Comparison of ENCODE assay signal across 9 cellular contexts in the genomic region with DNA sequence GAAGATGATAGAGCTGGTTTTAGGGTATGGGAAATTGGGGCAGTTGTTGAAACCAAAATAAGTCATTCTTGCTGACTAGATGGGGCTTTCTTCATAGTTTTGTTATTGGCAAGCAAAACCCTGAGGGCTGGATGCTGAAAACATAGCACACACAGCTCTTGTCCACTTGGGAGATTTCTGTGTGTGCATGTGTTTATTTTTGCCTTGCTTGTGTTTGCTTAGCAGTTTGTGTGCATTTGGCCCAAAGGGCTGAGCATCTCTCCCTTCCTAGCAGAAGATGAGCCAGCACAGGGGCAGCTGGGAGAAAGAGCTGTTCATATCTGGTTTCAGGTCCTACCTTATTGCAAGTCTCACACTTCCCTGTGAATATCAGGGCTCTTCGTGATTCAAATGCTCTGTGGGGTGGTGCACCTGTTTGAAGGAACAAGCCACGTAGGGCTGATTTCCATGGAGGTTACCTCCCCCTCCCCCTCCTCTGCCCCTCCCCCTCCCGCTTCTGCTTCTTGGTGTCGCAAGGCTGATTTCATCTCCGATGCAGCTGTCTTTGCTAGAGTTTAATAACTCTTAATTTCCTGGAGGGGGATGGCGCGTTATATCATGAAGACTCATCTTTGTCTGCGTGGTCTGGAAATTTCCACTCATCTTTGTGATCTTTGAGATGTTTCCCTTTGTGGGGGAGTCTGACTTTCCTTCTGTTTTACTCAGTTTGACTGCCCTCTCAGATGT.
DNase-seq lines count a peak whose midpoint lies in the region; ATAC-seq and TF ChIP-seq lines count a peak whose summit lies in the region.
"Had no signal": no experiment of that assay in that cellular context is flagged by ENCODE, and none has a peak within 500 bp of the region (broad histone marks: within the 10 kb centered on the region; RNA-seq: fewer than 3 reads in every experiment).

No MANE protein-coding gene starts in this region.

- TF ChIP-seq CTCF in osteocyte (IDR thresholded peaks at IDR 0.05), result no peak

- DNase-seq in CD8-positive, alpha-beta memory T cell, result no peak
- peak; percentile 26 for DNase-seq in stimulated activated CD4-positive, alpha-beta T cell treated with anti-CD3 and anti-CD28 coated beads, Interleukin-2, amount 100 ng/mL, for 4 hours (ENCODE audit: low read depth)
- DNase-seq in GM19240 (ENCODE audit: insufficient read length, low spot score), result no peak
- no peak for DNase-seq in effector memory CD8-positive, alpha-beta T cell
- no peak for DNase-seq in osteocyte (ENCODE audit: extremely low spot score, unreplicated experiment)
- DNase-seq: activated naive CD8-positive, alpha-beta T cell treated with anti-CD3 and anti-CD28 coated beads, Interleukin-2, amount 10 ng/mL, durations not matched to agents 7 days and 5 days had no signal

- CTCF ChIA-PET in CD8-positive, alpha-beta memory T cell (lab: Charles Lee), result no interaction called here

- ATAC-seq in GM19395 (IDR thresholded peaks at IDR 0.05; ENCODE audit: unreplicated experiment) (peak; percentile 79), HG03520 (IDR thresholded peaks at IDR 0.05; ENCODE audit: unreplicated experiment) (peak; percentile 66)
- no peak for ATAC-seq in effector memory CD8-positive, alpha-beta T cell (replicated peaks)

- no peak overlapping the region for H3K4me3 Mint-ChIP-seq in CD8-positive, alpha-beta memory T cell
- H3K4me3 Mint-ChIP-seq in effector memory CD8-positive, alpha-beta T cell, result no peak overlapping the region
- H3K4me3 Mint-ChIP-seq in osteocyte (ENCODE audit: unreplicated experiment), result no peak overlapping the region
- H3K4me3 Mint-ChIP-seq: activated naive CD8-positive, alpha-beta T cell treated with anti-CD3 and anti-CD28 coated beads, Interleukin-2, amount 10 ng/mL, durations not matched to agents 7 days and 5 days had no signal

- H3K36me3 ChIP-seq in CD8-positive, alpha-beta memory T cell (ENCODE audit: insufficient read depth, low read length), result peaks cover 10% of the 10 kb centered on the region

- H3K27me3 Mint-ChIP-seq in CD8-positive, alpha-beta memory T cell, result no peaks in the 10 kb centered on the region
- H3K27me3 Mint-ChIP-seq in effector memory CD8-positive, alpha-beta T cell, result no peaks in the 10 kb centered on the region
- H3K27me3 Mint-ChIP-seq in osteocyte (ENCODE audit: unreplicated experiment), result no peaks in the 10 kb centered on the region
- H3K27me3 Mint-ChIP-seq: activated naive CD8-positive, alpha-beta T cell treated with anti-CD3 and anti-CD28 coated beads, Interleukin-2, amount 10 ng/mL, durations not matched to agents 7 days and 5 days had no signal

- H3K4me1 Mint-ChIP-seq in CD8-positive, alpha-beta memory T cell, result peaks cover 15 to 25% (median 17%) of the 10 kb centered on the region in 3 donors
- peaks cover 10 to 19% of the 10 kb centered on the region in 2 donors for H3K4me1 Mint-ChIP-seq in effector memory CD8-positive, alpha-beta T cell (ENCODE audit: low read depth in 2 of 2)
- H3K4me1 Mint-ChIP-seq in osteocyte (ENCODE audit: unreplicated experiment), result peaks cover 40% of the 10 kb centered on the region

- H3K9me3 ChIP-seq in CD8-positive, alpha-beta memory T cell (ENCODE audit: low read length), result no peaks in the 10 kb centered on the region

- H3K4me3 ChIP-seq in CD8-positive, alpha-beta memory T cell (ENCODE audit: low read length), result no peak overlapping the region

- H3K36me3 Mint-ChIP-seq in CD8-positive, alpha-beta memory T cell, result peaks cover 36 to 86% (median 52%) of the 10 kb centered on the region in 3 donors
- peaks cover 38% of the 10 kb centered on the region for H3K36me3 Mint-ChIP-seq in effector memory CD8-positive, alpha-beta T cell (ENCODE audit: insufficient read depth)
- peaks cover 9% of the 10 kb centered on the region for H3K36me3 Mint-ChIP-seq in osteocyte (ENCODE audit: unreplicated experiment)

- H3K27ac ChIP-seq in CD8-positive, alpha-beta memory T cell (ENCODE audit: low read depth, low read length), result no peak overlapping the region
- H3K27ac ChIP-seq in angular gyrus (ENCODE audit: low read depth, low read length), result peak overlapping the region; percentile 38

- POLR2A ChIA-PET in CD8-positive, alpha-beta memory T cell (lab: Charles Lee), result no interaction called here

- peak overlapping the region in 5 of 8 donors; percentile 7 to 83 (median 39) for H3K27ac Mint-ChIP-seq in CD8-positive, alpha-beta memory T cell
- H3K27ac Mint-ChIP-seq in effector memory CD8-positive, alpha-beta T cell, result peak overlapping the region in 1 of 2 donors; percentile 70
- H3K27ac Mint-ChIP-seq in osteocyte (ENCODE audit: unreplicated experiment), result no peak overlapping the region
- H3K27ac Mint-ChIP-seq: activated naive CD8-positive, alpha-beta T cell treated with anti-CD3 and anti-CD28 coated beads, Interleukin-2, amount 10 ng/mL, durations not matched to agents 7 days and 5 days had no signal

- H3K4me1 ChIP-seq in CD8-positive, alpha-beta memory T cell (ENCODE audit: insufficient read depth, low read length), result no peaks in the 10 kb centered on the region

- H3K27me3 ChIP-seq in CD8-positive, alpha-beta memory T cell (ENCODE audit: insufficient read depth, low read length, poor library complexity, severe bottlenecking), result no peaks in the 10 kb centered on the region

- peaks cover 0 to 4% (median 0%) of the 10 kb centered on the region in 5 donors for H3K9me3 Mint-ChIP-seq in CD8-positive, alpha-beta memory T cell
- no peaks in the 10 kb centered on the region for H3K9me3 Mint-ChIP-seq in effector memory CD8-positive, alpha-beta T cell
- no peaks in the 10 kb centered on the region for H3K9me3 Mint-ChIP-seq in osteocyte (ENCODE audit: unreplicated experiment)
